17 cellular contexts compared by ENCODE assay signal in the genomic region with DNA sequence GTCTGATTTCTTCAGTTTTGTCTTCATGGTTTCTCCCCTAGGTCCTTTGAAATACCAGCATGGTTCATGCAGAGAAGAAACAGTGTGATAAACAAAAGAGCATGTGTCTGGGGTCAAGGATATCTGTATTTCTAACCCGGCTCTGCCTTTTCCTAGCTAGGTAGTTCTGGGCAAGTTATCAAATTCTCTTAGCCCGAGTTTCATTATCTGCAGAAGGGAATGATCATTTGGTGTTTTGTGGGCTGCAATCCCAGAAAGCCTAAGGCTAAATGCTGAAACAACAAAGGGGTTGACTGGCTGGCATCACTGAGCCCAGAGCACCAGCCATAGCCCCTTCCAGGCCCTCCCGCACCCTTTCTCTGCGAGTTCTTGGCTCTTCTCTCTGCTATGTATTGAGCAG. TPM values are rescaled to one million over a fixed set of nuclear protein-coding genes. Genes with fewer than 3 reads are reported as not detected.
A peak's percentile ranks its signal among the peaks of the same experiment; 100 is the strongest.
DNase-seq lines count a peak whose midpoint lies in the region; ATAC-seq, FAIRE-seq and TF ChIP-seq lines count a peak whose summit lies in the region.
"Had no signal": no experiment of that assay in that cellular context is flagged by ENCODE, and none has a peak within 500 bp of the region (broad histone marks: within the 10 kb centered on the region; RNA-seq: fewer than 3 reads in every experiment).

No MANE protein-coding gene starts in this region.

- intact Hi-C loops in ascending aorta (cut with DNase I) = no loop called here

- TF ChIP-seq POLR2A in suprapubic skin (IDR thresholded peaks at IDR 0.05) (no peak), GM12891 (IDR thresholded peaks at IDR 0.05; ENCODE audit: low read depth, low read length) (no peak)

- H2AFZ ChIP-seq in SK-N-SH (ENCODE audit: low read depth) (no peak overlapping the region), Loucy (ENCODE audit: low read length) (peak overlapping the region; percentile 84)
- H2AFZ ChIP-seq: GM23248 had no signal

- no peaks in the 10 kb centered on the region for H3K27me3 ChIP-seq in SK-N-SH (ENCODE audit: insufficient read depth)
- H3K27me3 ChIP-seq in Loucy (ENCODE audit: insufficient read depth, low read length, poor library complexity, severe bottlenecking) = no peaks in the 10 kb centered on the region
- peaks cover 19% of the 10 kb centered on the region for H3K27me3 ChIP-seq in adipocyte (replicated peaks; ENCODE audit: control insufficient read depth, insufficient read depth, low read length)
- H3K27me3 ChIP-seq in suprapubic skin = no peaks in the 10 kb centered on the region
- H3K27me3 ChIP-seq in ascending aorta = no peaks in the 10 kb centered on the region
- H3K27me3 ChIP-seq: BLaER1 treated with 17β-estradiol and CSF1 and Interleukin-3, amounts not matched to agents 10 nM and 100 nM had no signal

- no peak for ATAC-seq in SK-N-SH treated with all-trans-retinoic acid at 6 μM for 48 hours
- ATAC-seq: GM12878 had no signal

- H3K9me2 ChIP-seq in SK-N-SH = no peaks in the 10 kb centered on the region
- no peaks in the 10 kb centered on the region for H3K9me2 ChIP-seq in Loucy (replicated peaks; ENCODE audit: low read depth, low read length)

- CTCF ChIA-PET in SK-N-SH (lab: Yijun Ruan, JAX) = interaction anchor here (0.9 to 16.1 kb wide), 11 partner anchors 9 to 720 kb away, joined by 3 to 256 read pairs (median 5); partner anchors contain the start of genes CCDC148 and PKP4

- H3K9ac ChIP-seq in SK-N-SH (no peak overlapping the region), Loucy (ENCODE audit: low read depth, low read length, poor library complexity, severe bottlenecking) (no peak overlapping the region), adipocyte (ENCODE audit: low read length) (no peak overlapping the region)
- H3K9ac ChIP-seq: BLaER1 treated with 17β-estradiol and CSF1 and Interleukin-3, amounts not matched to agents 10 nM and 100 nM; GM23248 had no signal

- FAIRE-seq in GM12891 (lab: Jason Lieb, UNC) = no peak
- FAIRE-seq: GM12878 had no signal

- H3K36me3 ChIP-seq in SK-N-SH (replicated peaks in 1 of 2; ENCODE audit: control insufficient read depth in 1 of 2, insufficient read depth in 2 of 2, low read length in 1 of 2) (no peaks in the 10 kb centered on the region), Loucy (ENCODE audit: insufficient read depth, low read length) (no peaks in the 10 kb centered on the region), adipocyte (ENCODE audit: control insufficient read depth, insufficient read depth, low read length, severe bottlenecking) (no peaks in the 10 kb centered on the region), suprapubic skin (no peaks in the 10 kb centered on the region), ascending aorta (no peaks in the 10 kb centered on the region)
- H3K36me3 ChIP-seq: BLaER1 treated with 17β-estradiol and CSF1 and Interleukin-3, amounts not matched to agents 10 nM and 100 nM had no signal

- TF ChIP-seq RAD21 in SK-N-SH (IDR thresholded peaks at IDR 0.05; ENCODE audit: low read length) = no peak

- peak; percentile 49 for DNase-seq in SK-N-SH
- DNase-seq in adipocyte (ENCODE audit: low read depth) = peak; percentile 5
- DNase-seq in suprapubic skin (ENCODE audit: low spot score in 2 of 2) = no peak
- no peak for DNase-seq in GM12891 (ENCODE audit: insufficient read length, low spot score)
- DNase-seq in ascending aorta (ENCODE audit: low spot score in 2 of 2) = no peak
- DNase-seq: 8988T; AML-193; CD4-positive, CD25-positive, alpha-beta regulatory T cell; DMS 273 treated with DMSO at 0.1 percent for 48 hours; GM23248; H7 had no signal

- H3K4me2 ChIP-seq in SK-N-SH (no peak overlapping the region), Loucy (ENCODE audit: low read depth, low read length, poor library complexity, severe bottlenecking) (no peak overlapping the region)

- no peaks in the 10 kb centered on the region for H3K9me3 ChIP-seq in SK-N-SH
- H3K9me3 ChIP-seq in Loucy (ENCODE audit: insufficient read depth, low read depth, low read length) = no peaks in the 10 kb centered on the region
- H3K9me3 ChIP-seq in adipocyte (ENCODE audit: control insufficient read depth, low read length) = no peaks in the 10 kb centered on the region
- H3K9me3 ChIP-seq in suprapubic skin = no peaks in the 10 kb centered on the region
- H3K9me3 ChIP-seq in ascending aorta = no peaks in the 10 kb centered on the region
- H3K9me3 ChIP-seq: BLaER1 treated with 17β-estradiol and CSF1 and Interleukin-3, amounts not matched to agents 10 nM and 100 nM had no signal

- H3K4me1 ChIP-seq in SK-N-SH (ENCODE audit: control insufficient read depth in 1 of 2, insufficient read depth in 2 of 2, low read depth in 1 of 2, low read length in 1 of 2) (peaks cover 0 to 12% of the 10 kb centered on the region in 2 experiments; a peak in 1 of 4 replicates), Loucy (ENCODE audit: insufficient read depth, low read length, poor library complexity, severe bottlenecking) (no peaks in the 10 kb centered on the region), adipocyte (ENCODE audit: control insufficient read depth, insufficient read depth, low read length) (peaks cover 17% of the 10 kb centered on the region), suprapubic skin (peaks cover 5% of the 10 kb centered on the region), ascending aorta (no peaks in the 10 kb centered on the region)

- H3F3A ChIP-seq in SK-N-SH (replicated peaks; ENCODE audit: insufficient read depth) (no peaks in the 10 kb centered on the region), Loucy (ENCODE audit: low read depth) (no peaks in the 10 kb centered on the region)

- H3K27ac ChIP-seq in SK-N-SH (ENCODE audit: low read depth in 2 of 2, low read length in 1 of 2) (peak overlapping the region in 1 of 2 experiments; percentile 16; a peak in 1 of 4 replicates), suprapubic skin (peak overlapping the region; percentile 0), ascending aorta (no peak overlapping the region)
- H3K27ac ChIP-seq: BLaER1 treated with 17β-estradiol and CSF1 and Interleukin-3, amounts not matched to agents 10 nM and 100 nM; GM23248 had no signal

- WGBS in SK-N-SH (ENCODE audit: low lambda C conversion rate) = 55% methylated on average over 4 of the region's 4 CpGs
- 40% methylated on average over 4 of the region's 4 CpGs for WGBS in suprapubic skin

- no peak for TF ChIP-seq CTCF in SK-N-SH (IDR thresholded peaks at IDR 0.05)
- TF ChIP-seq CTCF in Loucy (conservative IDR thresholded peaks at IDR 0.05; ENCODE audit: low read length) = no peak
- TF ChIP-seq CTCF in suprapubic skin (IDR thresholded peaks at IDR 0.05) = no peak
- no peak for TF ChIP-seq CTCF in ascending aorta (IDR thresholded peaks at IDR 0.05)

- H3K79me2 ChIP-seq in SK-N-SH (ENCODE audit: insufficient read depth) (no peaks in the 10 kb centered on the region), Loucy (ENCODE audit: insufficient read depth, low read length) (no peaks in the 10 kb centered on the region)

- H3K4me3 ChIP-seq in SK-N-SH (ENCODE audit: low read depth in 2 of 2, low read length in 1 of 2) (no peak overlapping the region), Loucy (ENCODE audit: low read length, poor library complexity, severe bottlenecking) (no peak overlapping the region), adipocyte (ENCODE audit: low read length) (no peak overlapping the region), suprapubic skin (no peak overlapping the region), ascending aorta (no peak overlapping the region)
- H3K4me3 ChIP-seq: BLaER1 treated with 17β-estradiol and CSF1 and Interleukin-3, amounts not matched to agents 10 nM and 100 nM; GM12878; GM23248 had no signal

- H4K20me1 ChIP-seq in SK-N-SH (ENCODE audit: insufficient read depth) = no peaks in the 10 kb centered on the region
- no peaks in the 10 kb centered on the region for H4K20me1 ChIP-seq in Loucy (ENCODE audit: insufficient read depth, low read length, poor library complexity, severe bottlenecking)
- H4K20me1 ChIP-seq: BLaER1 treated with 17β-estradiol and CSF1 and Interleukin-3, amounts not matched to agents 10 nM and 100 nM had no signal

- POLR2A ChIA-PET in SK-N-SH (lab: Yijun Ruan, JAX) = no interaction called here

- no peak for TF ChIP-seq EP300 in SK-N-SH (IDR thresholded peaks at IDR 0.05; ENCODE audit: borderline replicate concordance in 1 of 2, low read depth in 1 of 2, low read length in 1 of 2)
- no peak for TF ChIP-seq EP300 in suprapubic skin (IDR thresholded peaks at IDR 0.05)

TF ChIP-seq in SK-N-SH, 30 proteins besides CTCF, POLR2A, EP300 and RAD21:
- TF ChIP-seq FOXJ3 (CRISPR knock-in tag; IDR thresholded peaks at IDR 0.05) = peak; percentile 57; the same call in 1 of the 2 replicates
- TF ChIP-seq ELF1 (IDR thresholded peaks at IDR 0.05) = no peak
- TF ChIP-seq MXI1 (IDR thresholded peaks at IDR 0.05; ENCODE audit: low read depth, low read length) = 0 out of 2 replicates have a peak, but pooled peaks have one; percentile 35
- no peak for TF ChIP-seq TCF12 (IDR thresholded peaks at IDR 0.05)
- TF ChIP-seq RCOR1 (IDR thresholded peaks at IDR 0.05; ENCODE audit: low read length) = no peak
- TF ChIP-seq SMC3 (IDR thresholded peaks at IDR 0.05; ENCODE audit: low read depth, low read length) = no peak
- TF ChIP-seq FOXM1 (IDR thresholded peaks at IDR 0.05; ENCODE audit: low read depth) = no peak

TF ChIP-seq in SK-N-SH treated with all-trans-retinoic acid at 6 μM for 48 hours, 23 proteins besides CTCF, POLR2A, EP300 and RAD21 (continues in another document):
- no peak for TF ChIP-seq ZNF70 (CRISPR knock-in tag; IDR thresholded peaks at IDR 0.05)
- no peak for TF ChIP-seq ISL1 (CRISPR knock-in tag; IDR thresholded peaks at IDR 0.05)
- TF ChIP-seq RARB (CRISPR knock-in tag; IDR thresholded peaks at IDR 0.05) = no peak
- no peak for TF ChIP-seq OSR1 (CRISPR knock-in tag; IDR thresholded peaks at IDR 0.05)

TF ChIP-seq in GM12891, 5 proteins besides CTCF, POLR2A, EP300 and RAD21:
- TF ChIP-seq SPI1 (IDR thresholded peaks at IDR 0.05; ENCODE audit: low read depth, low read length) (no peak), POU2F2 (IDR thresholded peaks at IDR 0.05; ENCODE audit: low read depth, low read length) (no peak), PAX5 (IDR thresholded peaks at IDR 0.05; ENCODE audit: insufficient read depth, low read length, severe bottlenecking) (no peak), POLR2AphosphoS5 (IDR thresholded peaks at IDR 0.05; ENCODE audit: low read depth, low read length) (no peak), TAF1 (IDR thresholded peaks at IDR 0.05; ENCODE audit: low read depth, low read length) (no peak)

RNA-seq across cellular contexts. Expression of gene DAPL1, which starts 51.7 kb away (rescaled TPM):
- polyA plus RNA-seq in SK-N-SH (2012; rRNA removed) = not detected in 2 replicates
- 0.08 TPM in 1 of 2 replicates, not detected in the other for polyA plus RNA-seq in SK-N-SH (2012; cell fraction: cytosol; rRNA removed)
- polyA plus RNA-seq in SK-N-SH (2012; cell fraction: nucleus; rRNA removed) = not detected in 2 replicates
- 100 to 1,000 TPM; 158 to 307 (median 277) TPM for total RNA-seq in suprapubic skin
- not detected for polyA plus RNA-seq in GM12891 (2012; ENCODE audit: low read depth, missing spikeins)
- not detected for total RNA-seq in ascending aorta
- total RNA-seq: CD4-positive, CD25-positive, alpha-beta regulatory T cell; Daoy; GM12878; GM23248; H7; HT-29 had no signal
- polyA plus RNA-seq: CD4-positive, CD25-positive, alpha-beta regulatory T cell; GM12878; GM23248 had no signal

Comparison
In these comparisons a context has a peak if more than half of its experiments do, and no peak if none do; other contexts are left out.
1. DNase-seq: peak in SK-N-SH (single experiment) and adipocyte (single experiment); none in suprapubic skin (0 of 2), GM12891 (single experiment) and ascending aorta (0 of 2).
2. RNA of gene DAPL1, which starts 51.7 kb away (total RNA-seq): 158 to 307 TPM in suprapubic skin; not detected in ascending aorta (single experiment); every median in the first group is over 100 times any median in the second.